Comparison of ENCODE assay signal across 8 cellular contexts in genomic region chr2:152189622-152190495, GRCh38. TPM values are rescaled to one million over a fixed set of nuclear protein-coding genes. Genes with fewer than 3 reads are reported as not detected.
DNase-seq lines count a peak whose midpoint lies in the region; ATAC-seq and TF ChIP-seq lines count a peak whose summit lies in the region.

No MANE protein-coding gene starts in this region.

- no peak overlapping the region for H3K4me3 Mint-ChIP-seq in naive B cell

- no peaks in the 10 kb centered on the region for H3K4me1 Mint-ChIP-seq in naive B cell

- H3K27ac Mint-ChIP-seq in naive B cell = no peak overlapping the region

- ATAC-seq in GM19395 (IDR thresholded peaks at IDR 0.05; ENCODE audit: unreplicated experiment) (peak; percentile 84), naive B cell (ENCODE audit: low read depth in 2 of 2) (peak; percentile 51 to 56)

- H3K9me3 Mint-ChIP-seq in naive B cell = peaks cover 0 to 5% (median 2%) of the 10 kb centered on the region in 7 donors

- TF ChIP-seq CTCF in RWPE1 (conservative IDR thresholded peaks at IDR 0.05; ENCODE audit: low read depth) = peak; percentile 90
- peak; percentile 95 for TF ChIP-seq CTCF in epithelial cell of proximal tubule (conservative IDR thresholded peaks at IDR 0.05; ENCODE audit: low read depth, low read length)

- no peak overlapping the region for H3K27ac ChIP-seq in RWPE1

- no peaks in the 10 kb centered on the region for H3K36me3 Mint-ChIP-seq in naive B cell

- CTCF ChIA-PET in RWPE1 (lab: Yijun Ruan, JAX) = interaction anchor here (0.5 to 1.1 kb wide), 8 partner anchors 10 to 559 kb away, joined by 3 to 8 read pairs (median 4); partner anchors contain the start of gene FMNL2

- POLR2A ChIA-PET in RWPE1 (lab: Yijun Ruan, JAX; ENCODE audit: low non-redundant PET) = no interaction called here

- DNase-seq in DMS79 treated with DMSO at 0.1 percent for 48 hours (lab: John Stamatoyannopoulos, UW) (peak; percentile 38), KG1 (lab: John Stamatoyannopoulos, UW) (peak; percentile 39), RWPE1 (ENCODE audit: low spot score) (peak; percentile 60), epithelial cell of proximal tubule (ENCODE audit: low read depth) (no peak), naive B cell (peak; percentile 9), islet precursor cell (no peak)
- DNase-seq in stimulated activated CD4-positive, alpha-beta T cell treated with anti-CD3 and anti-CD28 coated beads, Interleukin-4, amount 100 ng/mL, for 1 hour = no peak

- peaks cover 26 to 49% (median 33%) of the 10 kb centered on the region in 3 donors for H3K27me3 Mint-ChIP-seq in naive B cell

- no peak overlapping the region for H3K4me3 ChIP-seq in epithelial cell of proximal tubule (ENCODE audit: low read depth, low read length)

RNA-seq across cellular contexts. Expression of gene STAM2, which starts 14.3 kb away (rescaled TPM):
- 18.7 and 20.9 TPM in 2 replicates for total RNA-seq in epithelial cell of proximal tubule
- 1 to 10 TPM; 2.8 to 9.8 (median 7.6) TPM for polyA plus RNA-seq in naive B cell (ENCODE audit: low read depth in 6 of 6)

Comparison
In these comparisons a context has a peak if more than half of its experiments do, and no peak if none do; other contexts are left out.
1. DNase-seq: peak in DMS79 treated with DMSO at 0.1 percent for 48 hours (single experiment), KG1 (single experiment), RWPE1 (single experiment) and naive B cell (single experiment); none in epithelial cell of proximal tubule (single experiment), stimulated activated CD4-positive, alpha-beta T cell treated with anti-CD3 and anti-CD28 coated beads, Interleukin-4, amount 100 ng/mL, for 1 hour (single experiment) and islet precursor cell (single experiment).